Comparison of ENCODE assay signal across 22 cellular contexts in the genomic region with DNA sequence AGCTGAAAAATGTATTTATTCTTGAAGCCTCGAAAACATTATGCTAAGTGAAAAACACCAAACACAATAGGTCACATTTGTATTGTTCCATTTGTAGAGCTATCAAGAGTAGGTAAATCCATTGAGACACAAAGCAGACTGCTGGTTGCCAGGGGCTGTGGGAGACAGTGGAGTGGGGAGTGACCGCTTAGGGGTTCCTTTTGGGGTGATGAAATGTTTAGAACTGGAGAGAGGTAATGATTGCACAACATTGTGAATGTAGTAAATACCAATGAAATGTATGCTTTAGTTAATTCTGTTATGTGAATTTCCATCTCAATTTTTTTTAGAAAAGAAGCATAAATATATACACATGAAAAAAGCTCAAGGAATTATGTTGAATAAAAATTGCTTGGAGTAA.
"Had no signal": no experiment of that assay in that cellular context is flagged by ENCODE, and none has a peak within 500 bp of the region (broad histone marks: within the 10 kb centered on the region; RNA-seq: fewer than 3 reads in every experiment).

No MANE protein-coding gene starts in this region.

- DNase-seq: dermis blood vessel endothelial cell; effector memory CD4-positive, alpha-beta T cell; esophagus squamous epithelium; hypothalamus; immature natural killer cell; natural killer cell; occipital lobe; ovary; posterior cingulate gyrus; psoas muscle; right cardiac atrium; spleen; stimulated activated CD4-positive, alpha-beta T cell treated with anti-CD3 and anti-CD28 coated beads, Interleukin-4, amount 100 ng/mL, for 4 hours; stimulated activated naive B cell treated with anti-CD40 and anti-IgM and Interleukin-4, amounts not matched to agents 10 μg/mL and 1 μg/mL and 100 μg/mL, for 72 hours; upper lobe of left lung had no signal

- H3K27ac Mint-ChIP-seq: immature natural killer cell; memory B cell; stimulated activated naive B cell treated with anti-CD40 and anti-IgM and Interleukin-4, amounts not matched to agents 10 μg/mL and 1 μg/mL and 100 μg/mL, for 72 hours; stimulated activated naive CD8-positive, alpha-beta T cell treated with anti-CD3 and anti-CD28 coated beads, Interleukin-15, Interleukin-2, amounts not matched to agents 100 ng/mL and 50 ng/mL, for 24 hours had no signal

- H3K27me3 Mint-ChIP-seq: memory B cell; stimulated activated naive B cell treated with anti-CD40 and anti-IgM and Interleukin-4, amounts not matched to agents 10 μg/mL and 1 μg/mL and 100 μg/mL, for 72 hours; stimulated activated naive CD8-positive, alpha-beta T cell treated with anti-CD3 and anti-CD28 coated beads, Interleukin-15, Interleukin-2, amounts not matched to agents 100 ng/mL and 50 ng/mL, for 24 hours had no signal

- H3K4me3 ChIP-seq: coronary artery, esophagus squamous epithelium, lung, ovary, psoas muscle, skin epidermis, spleen, thoracic aorta, tibial nerve, upper lobe of left lung had no signal

- H3K27ac ChIP-seq: coronary artery, esophagus squamous epithelium, ovary, psoas muscle, skin epidermis, spleen, thoracic aorta, tibial nerve, upper lobe of left lung had no signal

- H3K27me3 ChIP-seq: esophagus squamous epithelium, ovary, spleen, tibial nerve, upper lobe of left lung had no signal

- H3K4me1 Mint-ChIP-seq: immature natural killer cell; memory B cell; stimulated activated naive B cell treated with anti-CD40 and anti-IgM and Interleukin-4, amounts not matched to agents 10 μg/mL and 1 μg/mL and 100 μg/mL, for 72 hours had no signal

- H3K4me1 ChIP-seq: esophagus squamous epithelium, psoas muscle, spleen, tibial nerve, upper lobe of left lung had no signal

- H3K4me3 Mint-ChIP-seq: immature natural killer cell; memory B cell; natural killer cell; stimulated activated naive B cell treated with anti-CD40 and anti-IgM and Interleukin-4, amounts not matched to agents 10 μg/mL and 1 μg/mL and 100 μg/mL, for 72 hours; stimulated activated naive CD8-positive, alpha-beta T cell treated with anti-CD3 and anti-CD28 coated beads, Interleukin-15, Interleukin-2, amounts not matched to agents 100 ng/mL and 50 ng/mL, for 24 hours had no signal

- H3K9me3 ChIP-seq: esophagus squamous epithelium, ovary, psoas muscle, spleen, thoracic aorta, tibial nerve, upper lobe of left lung had no signal

- H3K9me3 Mint-ChIP-seq: immature natural killer cell; memory B cell; natural killer cell; stimulated activated naive B cell treated with anti-CD40 and anti-IgM and Interleukin-4, amounts not matched to agents 10 μg/mL and 1 μg/mL and 100 μg/mL, for 72 hours; stimulated activated naive CD8-positive, alpha-beta T cell treated with anti-CD3 and anti-CD28 coated beads, Interleukin-15, Interleukin-2, amounts not matched to agents 100 ng/mL and 50 ng/mL, for 24 hours had no signal

- H3K36me3 ChIP-seq: ovary had no signal
